In genomic region chr1:12568009-12568767, GRCh38 we compare ENCODE assay signal across 29 cellular contexts. TPM values are rescaled to one million over a fixed set of nuclear protein-coding genes. Genes with fewer than 3 reads are reported as not detected.
DNase-seq lines count a peak whose midpoint lies in the region; ATAC-seq and TF ChIP-seq lines count a peak whose summit lies in the region.
"Had no signal": no experiment of that assay in that cellular context is flagged by ENCODE, and none has a peak within 500 bp of the region (broad histone marks: within the 10 kb centered on the region; RNA-seq: fewer than 3 reads in every experiment).

No MANE protein-coding gene starts in this region.

- H3K4me1 ChIP-seq in ascending aorta: peaks cover 7 to 13% of the 10 kb centered on the region in 2 donors
- H3K4me1 ChIP-seq: breast epithelium, neural progenitor cell, Peyer's patch, spleen had no signal

- intact Hi-C loops in activated CD8-positive, alpha-beta T cell treated with anti-CD3 and anti-CD28 coated beads for 36 hours (cut with micrococcal nuclease): no loop called here
- intact Hi-C loops in ascending aorta (cut with DNase I): no loop called here

- H3K4me1 Mint-ChIP-seq in stimulated activated naive CD8-positive, alpha-beta T cell treated with anti-CD3 and anti-CD28 coated beads, Interleukin-15, Interleukin-2, amounts not matched to agents 100 ng/mL and 50 ng/mL, for 24 hours (ENCODE audit: low read depth): peaks cover 8% of the 10 kb centered on the region
- peaks cover 22% of the 10 kb centered on the region for H3K4me1 Mint-ChIP-seq in stimulated activated naive CD8-positive, alpha-beta T cell treated with anti-CD3 and anti-CD28 coated beads, Interleukin-15, amount 100 ng/mL, for 72 hours
- peaks cover 2% of the 10 kb centered on the region for H3K4me1 Mint-ChIP-seq in activated CD8-positive, alpha-beta T cell treated with anti-CD3 and anti-CD28 coated beads for 36 hours (ENCODE audit: low read depth)
- peaks cover 0 to 17% of the 10 kb centered on the region in 2 donors for H3K4me1 Mint-ChIP-seq in natural killer cell treated with Interleukin-12 subunit alpha and Interleukin-12 subunit beta and Interleukin-15 and Interleukin-18, amount 100 ng/mL, for 72 hours (ENCODE audit: low read depth in 2 of 2)
- H3K4me1 Mint-ChIP-seq: memory B cell, neural progenitor cell had no signal

- H3K4me3 Mint-ChIP-seq in stimulated activated naive CD8-positive, alpha-beta T cell treated with anti-CD3 and anti-CD28 coated beads, Interleukin-15, Interleukin-2, amounts not matched to agents 100 ng/mL and 50 ng/mL, for 24 hours: no peak overlapping the region
- no peak overlapping the region for H3K4me3 Mint-ChIP-seq in stimulated activated naive CD8-positive, alpha-beta T cell treated with anti-CD3 and anti-CD28 coated beads, Interleukin-15, amount 100 ng/mL, for 72 hours
- no peak overlapping the region for H3K4me3 Mint-ChIP-seq in activated CD8-positive, alpha-beta T cell treated with anti-CD3 and anti-CD28 coated beads for 36 hours
- no peak overlapping the region for H3K4me3 Mint-ChIP-seq in natural killer cell treated with Interleukin-12 subunit alpha and Interleukin-12 subunit beta and Interleukin-15 and Interleukin-18, amount 100 ng/mL, for 72 hours
- H3K4me3 Mint-ChIP-seq: memory B cell, neural progenitor cell had no signal

- no peak overlapping the region for H3K4me3 ChIP-seq in ascending aorta
- H3K4me3 ChIP-seq: BLaER1, breast epithelium, neural progenitor cell, Peyer's patch, right atrium auricular region, spleen, tibial nerve had no signal

- TF ChIP-seq CTCF in activated CD8-positive, alpha-beta T cell treated with anti-CD3 and anti-CD28 coated beads for 36 hours (IDR thresholded peaks at IDR 0.05): no peak
- TF ChIP-seq CTCF in ascending aorta (IDR thresholded peaks at IDR 0.05): no peak

- CTCF ChIA-PET in activated CD8-positive, alpha-beta T cell treated with anti-CD3 and anti-CD28 coated beads for 36 hours (lab: Charles Lee): no interaction called here

- H3K27ac Mint-ChIP-seq in stimulated activated naive CD8-positive, alpha-beta T cell treated with anti-CD3 and anti-CD28 coated beads, Interleukin-15, Interleukin-2, amounts not matched to agents 100 ng/mL and 50 ng/mL, for 24 hours: peak overlapping the region; percentile 45
- peak overlapping the region in 1 of 2 donors; percentile 83 for H3K27ac Mint-ChIP-seq in stimulated activated naive CD8-positive, alpha-beta T cell treated with anti-CD3 and anti-CD28 coated beads, Interleukin-15, amount 100 ng/mL, for 72 hours
- H3K27ac Mint-ChIP-seq in activated CD8-positive, alpha-beta T cell treated with anti-CD3 and anti-CD28 coated beads for 36 hours: peak overlapping the region; percentile 25
- peak overlapping the region; percentile 23 to 79 for H3K27ac Mint-ChIP-seq in natural killer cell treated with Interleukin-12 subunit alpha and Interleukin-12 subunit beta and Interleukin-15 and Interleukin-18, amount 100 ng/mL, for 72 hours
- H3K27ac Mint-ChIP-seq: memory B cell had no signal

- H3K36me3 ChIP-seq in ascending aorta: peaks cover 53 to 60% of the 10 kb centered on the region in 2 donors
- H3K36me3 ChIP-seq: breast epithelium, neural progenitor cell, WERI-Rb-1 had no signal

- H3K27me3 ChIP-seq in ascending aorta: no peaks in the 10 kb centered on the region
- H3K27me3 ChIP-seq: BLaER1, breast epithelium, neural progenitor cell, Peyer's patch, right atrium auricular region, spleen, tibial nerve had no signal

- H3K27me3 Mint-ChIP-seq in stimulated activated naive CD8-positive, alpha-beta T cell treated with anti-CD3 and anti-CD28 coated beads, Interleukin-15, Interleukin-2, amounts not matched to agents 100 ng/mL and 50 ng/mL, for 24 hours: no peaks in the 10 kb centered on the region
- H3K27me3 Mint-ChIP-seq in stimulated activated naive CD8-positive, alpha-beta T cell treated with anti-CD3 and anti-CD28 coated beads, Interleukin-15, amount 100 ng/mL, for 72 hours: no peaks in the 10 kb centered on the region
- no peaks in the 10 kb centered on the region for H3K27me3 Mint-ChIP-seq in activated CD8-positive, alpha-beta T cell treated with anti-CD3 and anti-CD28 coated beads for 36 hours
- no peaks in the 10 kb centered on the region for H3K27me3 Mint-ChIP-seq in natural killer cell treated with Interleukin-12 subunit alpha and Interleukin-12 subunit beta and Interleukin-15 and Interleukin-18, amount 100 ng/mL, for 72 hours
- H3K27me3 Mint-ChIP-seq: memory B cell had no signal

- H3K36me3 Mint-ChIP-seq in stimulated activated naive CD8-positive, alpha-beta T cell treated with anti-CD3 and anti-CD28 coated beads, Interleukin-15, Interleukin-2, amounts not matched to agents 100 ng/mL and 50 ng/mL, for 24 hours (ENCODE audit: low read depth): peaks cover 65% of the 10 kb centered on the region
- H3K36me3 Mint-ChIP-seq in activated CD8-positive, alpha-beta T cell treated with anti-CD3 and anti-CD28 coated beads for 36 hours (ENCODE audit: low read depth): peaks cover 72% of the 10 kb centered on the region
- peaks cover 23% of the 10 kb centered on the region for H3K36me3 Mint-ChIP-seq in natural killer cell treated with Interleukin-12 subunit alpha and Interleukin-12 subunit beta and Interleukin-15 and Interleukin-18, amount 100 ng/mL, for 72 hours
- H3K36me3 Mint-ChIP-seq: neural progenitor cell had no signal

- no peaks in the 10 kb centered on the region for H3K9me3 ChIP-seq in ascending aorta

- peaks cover 12% of the 10 kb centered on the region for H3K9me3 Mint-ChIP-seq in stimulated activated naive CD8-positive, alpha-beta T cell treated with anti-CD3 and anti-CD28 coated beads, Interleukin-15, Interleukin-2, amounts not matched to agents 100 ng/mL and 50 ng/mL, for 24 hours
- peaks cover 10 to 35% of the 10 kb centered on the region in 2 donors for H3K9me3 Mint-ChIP-seq in stimulated activated naive CD8-positive, alpha-beta T cell treated with anti-CD3 and anti-CD28 coated beads, Interleukin-15, amount 100 ng/mL, for 72 hours
- peaks cover 16% of the 10 kb centered on the region for H3K9me3 Mint-ChIP-seq in activated CD8-positive, alpha-beta T cell treated with anti-CD3 and anti-CD28 coated beads for 36 hours
- H3K9me3 Mint-ChIP-seq in natural killer cell treated with Interleukin-12 subunit alpha and Interleukin-12 subunit beta and Interleukin-15 and Interleukin-18, amount 100 ng/mL, for 72 hours: peaks cover 7% of the 10 kb centered on the region

- no peak for ATAC-seq in stimulated activated naive CD8-positive, alpha-beta T cell treated with anti-CD3 and anti-CD28 coated beads, Interleukin-15, amount 100 ng/mL, for 72 hours
- ATAC-seq in activated CD8-positive, alpha-beta T cell treated with anti-CD3 and anti-CD28 coated beads for 36 hours: no peak
- no peak for ATAC-seq in natural killer cell treated with Interleukin-12 subunit alpha and Interleukin-12 subunit beta and Interleukin-15 and Interleukin-18, amount 100 ng/mL, for 72 hours

- no peak for DNase-seq in stimulated activated naive CD8-positive, alpha-beta T cell treated with anti-CD3 and anti-CD28 coated beads, Interleukin-15, amount 100 ng/mL, for 72 hours
- no peak for DNase-seq in activated CD8-positive, alpha-beta T cell treated with anti-CD3 and anti-CD28 coated beads for 36 hours
- DNase-seq in natural killer cell treated with Interleukin-12 subunit alpha and Interleukin-12 subunit beta and Interleukin-15 and Interleukin-18, amount 100 ng/mL, for 72 hours (ENCODE audit: low spot score): no peak
- DNase-seq in ascending aorta (ENCODE audit: low spot score in 2 of 2) (no peak), NCI-H1048 (lab: John Stamatoyannopoulos, UW) (no peak), inferior parietal cortex (ENCODE audit: extremely low spot score) (no peak)
- DNase-seq: activated CD4-positive, alpha-beta T cell treated with anti-CD3 and anti-CD28 coated beads for 48 hours; activated naive CD4-positive, alpha-beta T cell treated with Interleukin-2 at 50 U/mL for 16 hours; activated T-cell treated with anti-CD3 and anti-CD28 coated beads, Interleukin-2, amount 50 U/mL, for 1 hour; amygdala; COR-L47; NCI-H1436; NCI-H2081; NCI-H226; NCI-H526 treated with DMSO at 0.1 percent for 48 hours; Peyer's patch; SHP77 treated with DMSO at 0.1 percent for 48 hours; spleen; stimulated activated CD4-positive, alpha-beta T cell treated with anti-CD3 and anti-CD28 coated beads, Interleukin-2, amount 100 ng/mL, for 24 hours; SW 1271; T-helper 9 cell; WERI-Rb-1 had no signal

- POLR2A ChIA-PET in activated CD8-positive, alpha-beta T cell treated with anti-CD3 and anti-CD28 coated beads for 36 hours (lab: Charles Lee): interaction anchor here (1.2 to 1.5 kb wide), 2 partner anchors 12 to 126 kb away, joined by 3 read pairs; no protein-coding TSS in a partner anchor

- H3K27ac ChIP-seq in ascending aorta: peak overlapping the region in 1 of 2 donors; percentile 86
- H3K27ac ChIP-seq: BLaER1, neural progenitor cell, Peyer's patch, right atrium auricular region, spleen, WERI-Rb-1 had no signal

RNA-seq across cellular contexts. Expression of gene DHRS3, which starts 49.8 kb away (rescaled TPM):
- 100 to 1,000 TPM; 129 to 135 TPM for total RNA-seq in activated CD8-positive, alpha-beta T cell treated with anti-CD3 and anti-CD28 coated beads for 36 hours
- 100 to 1,000 TPM in 1 of 2 donors, 10 to 100 TPM in 1; 96.6 to 178 TPM for total RNA-seq in natural killer cell treated with Interleukin-12 subunit alpha and Interleukin-12 subunit beta and Interleukin-15 and Interleukin-18, amount 100 ng/mL, for 72 hours
- 39.4 TPM for total RNA-seq in ascending aorta
